ENCODE assay signal across 11 cellular contexts in the genomic region with DNA sequence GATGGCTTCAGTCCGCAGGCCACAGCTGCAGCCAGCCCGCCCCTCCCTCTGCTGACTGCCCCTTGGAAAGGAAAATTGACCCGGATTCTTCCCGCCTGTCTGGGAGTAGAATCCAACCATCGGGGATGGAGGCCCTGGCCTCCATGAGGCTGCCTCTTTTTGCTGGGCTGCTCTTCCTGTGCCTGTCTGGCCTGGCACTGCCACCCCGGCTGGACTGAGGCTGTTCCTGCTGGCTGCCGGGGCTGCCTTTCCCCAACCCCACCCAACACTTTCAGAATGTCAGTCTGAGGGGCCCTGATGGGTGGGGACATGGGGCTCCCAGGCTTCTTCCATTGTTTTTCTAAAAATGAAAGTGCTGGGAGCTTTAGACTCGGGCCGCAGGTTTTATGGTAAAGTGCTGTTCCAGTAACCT. TPM values are rescaled to one million over a fixed set of nuclear protein-coding genes. Genes with fewer than 3 reads are reported as not detected.
DNase-seq lines count a peak whose midpoint lies in the region; ATAC-seq and TF ChIP-seq lines count a peak whose summit lies in the region.
"Had no signal": no experiment of that assay in that cellular context is flagged by ENCODE, and none has a peak within 500 bp of the region (broad histone marks: within the 10 kb centered on the region; RNA-seq: fewer than 3 reads in every experiment).

No MANE protein-coding gene starts in this region.

- peaks cover 4% of the 10 kb centered on the region for H4K20me1 ChIP-seq in hepatocyte (ENCODE audit: insufficient read depth, poor library complexity, severe bottlenecking)

- H3K27ac ChIP-seq in adrenal gland = peak overlapping the region in 3 of 5 donors; percentile 7 to 96 (median 95)
- peak overlapping the region; percentile 93 for H3K27ac ChIP-seq in hepatocyte
- peak overlapping the region; percentile 98 to 99 (median 99) for H3K27ac ChIP-seq in gastrocnemius medialis

- H3K79me2 ChIP-seq in hepatocyte = peaks cover 93% of the 10 kb centered on the region

- intact Hi-C loops in adrenal gland (cut with DNase I) = no loop called here
- intact Hi-C loops in gastrocnemius medialis (cut with DNase I; ENCODE audit: low total_unique reads) = no loop called here

- in situ Hi-C loops in gastrocnemius medialis (cut with MboI; ENCODE audit: low sequenced_read_pairs in 4 of 4) = no loop called here

- H3K4me3 ChIP-seq in AG10803 (ENCODE audit: low read length) (peak overlapping the region; percentile 33), adrenal gland (no peak overlapping the region), hepatocyte (no peak overlapping the region), gastrocnemius medialis (peak overlapping the region in 3 of 4 donors; percentile 16 to 31 (median 28))

- WGBS in adrenal gland, 4 donors = 60 to 75% (median 68%) methylated on average over 7 to 9 of the region's 9 CpGs
- 70% methylated on average over 9 of the region's 9 CpGs for WGBS in hepatocyte (ENCODE audit: low lambda C conversion rate, missing lambda C conversion rate)

- no peaks in the 10 kb centered on the region for H3K9me2 ChIP-seq in hepatocyte (replicated peaks; ENCODE audit: insufficient read depth)

- ATAC-seq in gastrocnemius medialis (no peak), GM19328 (IDR thresholded peaks at IDR 0.05; ENCODE audit: unreplicated experiment) (no peak), HG02610 (IDR thresholded peaks at IDR 0.05; ENCODE audit: unreplicated experiment) (no peak)

- H3K36me3 ChIP-seq in adrenal gland (replicated peaks in 1 of 2) (no peaks in the 10 kb centered on the region), hepatocyte (replicated peaks; ENCODE audit: insufficient read depth, low read depth) (no peaks in the 10 kb centered on the region), gastrocnemius medialis (no peaks in the 10 kb centered on the region)

- no peaks in the 10 kb centered on the region for H3K9me3 ChIP-seq in adrenal gland (replicated peaks in 1 of 3)
- H3K9me3 ChIP-seq in hepatocyte (ENCODE audit: low read depth) = no peaks in the 10 kb centered on the region
- H3K9me3 ChIP-seq in gastrocnemius medialis = no peaks in the 10 kb centered on the region

- no peak overlapping the region for H2AFZ ChIP-seq in hepatocyte

- TF ChIP-seq POLR2A in adrenal gland (IDR thresholded peaks at IDR 0.05) = no peak
- TF ChIP-seq POLR2A in gastrocnemius medialis (IDR thresholded peaks at IDR 0.05) = no peak

- peak overlapping the region; percentile 95 for H3K4me2 ChIP-seq in hepatocyte

- DNase-seq in AG10803 (ENCODE audit: low read depth) (no peak), adrenal gland (no peak), hepatocyte (ENCODE audit: low spot score) (no peak), gastrocnemius medialis (no peak)
- no peak for DNase-seq in activated CD4-positive, alpha-beta T cell treated with anti-CD3 and anti-CD28 coated beads for 48 hours
- no peak for DNase-seq in NK-92 treated with Interleukin-12 subunit alpha and Interleukin-12 subunit beta, amount 100 ng/mL, for 24 hours (lab: John Stamatoyannopoulos, UW)
- DNase-seq: activated CD4-positive, alpha-beta T cell treated with anti-CD3 and anti-CD28 coated beads, Interleukin-2, amount 10 ng/mL, durations not matched to agents 7 days and 5 days; activated naive CD4-positive, alpha-beta T cell; NCI-H524 treated with DMSO at 0.1 percent for 48 hours had no signal

- TF ChIP-seq CTCF in AG10803 (conservative IDR thresholded peaks at IDR 0.05; ENCODE audit: low read length) (no peak), adrenal gland (IDR thresholded peaks at IDR 0.05) (no peak), hepatocyte (IDR thresholded peaks at IDR 0.05; ENCODE audit: poor library complexity) (no peak), gastrocnemius medialis (IDR thresholded peaks at IDR 0.05 in 4 of 5, conservative IDR thresholded peaks at IDR 0.05 in 1 of 5) (no peak)

- H3K27me3 ChIP-seq in adrenal gland (no peaks in the 10 kb centered on the region), hepatocyte (no peaks in the 10 kb centered on the region), gastrocnemius medialis (no peaks in the 10 kb centered on the region)

- H3K4me1 ChIP-seq in adrenal gland (replicated peaks in 1 of 2) (peaks cover 8 to 50% of the 10 kb centered on the region in 2 donors), hepatocyte (ENCODE audit: insufficient read depth) (peaks cover 66% of the 10 kb centered on the region), gastrocnemius medialis (peaks cover 61 to 78% of the 10 kb centered on the region in 2 donors)

RNA-seq across cellular contexts. Expression of gene BAHCC1, which starts 7.3 kb away (rescaled TPM):
- total RNA-seq in adrenal gland (10 to 100 TPM; 13.0 to 35.3 (median 19.2) TPM), hepatocyte (6.6 and 8.6 TPM in 2 replicates), gastrocnemius medialis (1 to 10 TPM; 2.5 to 8.4 (median 5.8) TPM)
- polyA plus RNA-seq in adrenal gland (10 to 100 TPM in 2 of 3 donors, 1 to 10 TPM in 1; 2.1 to 68.0 (median 18.2) TPM), hepatocyte (6.4 and 7.9 TPM in 2 replicates)
- total RNA-seq: activated CD4-positive, alpha-beta T cell treated with anti-CD3 and anti-CD28 coated beads, Interleukin-2, amount 10 ng/mL, durations not matched to agents 7 days and 5 days had no signal

Comparison
In these comparisons a context has a peak if more than half of its experiments do, and no peak if none do; other contexts are left out.
1. H3K4me3 ChIP-seq: peak in AG10803 (single experiment) and gastrocnemius medialis (3 of 4); none in adrenal gland (0 of 4) and hepatocyte (single experiment).
2. Peak in every context shown above with its lines, with median percentiles within 50 percentile points of each other: H3K27ac ChIP-seq.